Comparison of ENCODE assay signal across 31 cellular contexts in the genomic region with DNA sequence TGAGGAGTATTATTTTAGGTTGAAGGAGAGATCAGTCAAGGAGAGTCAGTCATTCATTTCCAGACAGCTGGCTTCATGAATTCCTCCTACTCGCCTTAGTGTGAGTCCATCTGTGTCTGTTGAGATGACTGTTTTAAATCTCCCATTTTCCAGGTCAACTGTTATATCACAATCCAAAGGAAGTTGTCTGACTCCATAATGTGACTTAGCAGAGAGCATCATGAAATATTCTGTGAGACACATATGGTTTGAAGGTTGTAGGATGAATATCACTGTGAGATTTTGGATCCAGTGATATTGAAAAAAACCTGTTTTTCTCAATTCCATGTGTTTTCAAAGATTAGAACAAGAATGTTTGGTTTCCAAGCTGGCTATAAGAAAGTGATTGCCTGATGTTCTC.
"Had no signal": no experiment of that assay in that cellular context is flagged by ENCODE, and none has a peak within 500 bp of the region (broad histone marks: within the 10 kb centered on the region; RNA-seq: fewer than 3 reads in every experiment).

No MANE protein-coding gene starts in this region.

- DNase-seq: activated B cell treated with CpG ODN at 0.5 μM for 24 hours; activated CD4-positive, alpha-beta memory T cell treated with anti-CD3 and anti-CD28 coated beads for 36 hours; activated CD4-positive, alpha-beta T cell treated with anti-CD3 and anti-CD28 coated beads for 4 hours; activated CD4-positive, alpha-beta T cell treated with anti-CD3 and anti-CD28 coated beads, Interleukin-2, amount 10 ng/mL, durations not matched to agents 24 days and 14 days; activated CD4-positive, alpha-beta T cell treated with anti-CD3 and anti-CD28 coated beads, Interleukin-2, amount 50 U/mL, for 1 hour; activated CD4-positive, alpha-beta T cell treated with anti-CD3 and anti-CD28 coated beads, Interleukin-2, amount 50 U/mL, for 4 hours; activated CD4-positive, CD25-positive, alpha-beta regulatory T cell treated with anti-CD3 and anti-CD28 coated beads, Interleukin-2, amount 50 U/mL, for 72 hours; activated CD8-positive, alpha-beta memory T cell treated with anti-CD3 and anti-CD28 coated beads, Interleukin-2, amount 50 U/mL, for 4 hours; activated CD8-positive, alpha-beta T cell treated with anti-CD3 and anti-CD28 coated beads for 36 hours; activated effector memory CD4-positive, alpha-beta T cell treated with anti-CD3 and anti-CD28 coated beads, Interleukin-2, amount 50 U/mL, for 16 hours; activated gamma-delta T cell treated with Interleukin-2 at 50 U/mL for 16 hours; activated naive CD4-positive, alpha-beta T cell; activated naive CD4-positive, alpha-beta T cell treated with anti-CD3 and anti-CD28 coated beads for 36 hours; activated naive CD4-positive, alpha-beta T cell treated with anti-CD3 and anti-CD28 coated beads, Interleukin-2, amount 50 U/mL, for 16 hours; activated naive CD8-positive, alpha-beta T cell treated with anti-CD3 and anti-CD28 coated beads for 36 hours; activated T-cell treated with anti-CD3 and anti-CD28 coated beads for 4 hours; activated T-cell treated with anti-CD3 and anti-CD28 coated beads, Interleukin-2, amount 50 U/mL, for 1 hour; activated T-cell treated with anti-CD3 and anti-CD28 coated beads, Interleukin-2, amount 50 U/mL, for 4 hours; activated T-cell treated with anti-CD3 and anti-CD28 coated beads, Interleukin-2, amount 50 U/mL, for 72 hours; adrenal gland; amniotic stem cell; aorta; body of pancreas; brain microvascular endothelial cell; central memory CD4-positive, alpha-beta T cell; cerebellar nuclear complex; T-helper 1 cell; T-helper 2 cell; T-helper 9 cell had no signal

- H3K27ac ChIP-seq: adrenal gland, body of pancreas, brain microvascular endothelial cell, breast epithelium, VCaP had no signal
